In genomic region chr1:236287356-236287755, GRCh38 we compare ENCODE assay signal across 23 cellular contexts.
"Had no signal": no experiment of that assay in that cellular context is flagged by ENCODE, and none has a peak within 500 bp of the region (broad histone marks: within the 10 kb centered on the region; RNA-seq: fewer than 3 reads in every experiment).

No MANE protein-coding gene starts in this region.

- H3K36me3 Mint-ChIP-seq: activated naive CD4-positive, alpha-beta T cell treated with anti-CD3 and anti-CD28 coated beads, Interleukin-2, amount 50 U/mL, for 24 hours; activated naive CD8-positive, alpha-beta T cell treated with anti-CD3 and anti-CD28 coated beads, Interleukin-2, amount 10 ng/mL, durations not matched to agents 7 days and 5 days had no signal

- H3K27me3 Mint-ChIP-seq: activated naive CD4-positive, alpha-beta T cell treated with anti-CD3 and anti-CD28 coated beads, Interleukin-2, amount 50 U/mL, for 24 hours; activated T-cell treated with anti-CD3 and anti-CD28 coated beads, Interleukin-2, amount 50 U/mL, for 24 hours had no signal

- H3K4me3 ChIP-seq: ascending aorta, body of pancreas, breast epithelium, SJSA1 had no signal

- H3K27ac ChIP-seq: ascending aorta, breast epithelium, SJSA1 had no signal

- H3K9me3 Mint-ChIP-seq: activated CD4-positive, alpha-beta T cell treated with anti-CD3 and anti-CD28 coated beads, Interleukin-2, amount 10 ng/mL, durations not matched to agents 24 days and 14 days; activated naive CD4-positive, alpha-beta T cell treated with anti-CD3 and anti-CD28 coated beads, Interleukin-2, amount 50 U/mL, for 24 hours; activated naive CD8-positive, alpha-beta T cell treated with anti-CD3 and anti-CD28 coated beads, Interleukin-2, amount 10 ng/mL, durations not matched to agents 7 days and 5 days; activated T-cell treated with anti-CD3 and anti-CD28 coated beads, Interleukin-2, amount 50 U/mL, for 24 hours; activated T-helper 2 cell treated with anti-CD3 and anti-CD28 coated beads, Interferon-gamma antibody, Interleukin-2, Interleukin-4, amounts not matched to agents 10 μg/mL and 5 μg/mL and 100 μg/mL, durations not matched to agents 14 hours and 24 hours and 36 hours had no signal

- ATAC-seq: activated CD8-positive, alpha-beta T cell treated with anti-CD3 and anti-CD28 coated beads, Interleukin-2, amount 10 ng/mL, durations not matched to agents 7 days and 5 days; body of pancreas; Panc1 had no signal

- H3K4me3 Mint-ChIP-seq: activated CD4-positive, alpha-beta T cell treated with anti-CD3 and anti-CD28 coated beads, Interleukin-2, amount 10 ng/mL, durations not matched to agents 24 days and 14 days; activated CD8-positive, alpha-beta T cell treated with anti-CD3 and anti-CD28 coated beads, Interleukin-2, amount 10 ng/mL, durations not matched to agents 7 days and 5 days; activated naive CD4-positive, alpha-beta T cell treated with anti-CD3 and anti-CD28 coated beads, Interleukin-2, amount 50 U/mL, for 24 hours; activated naive CD8-positive, alpha-beta T cell treated with anti-CD3 and anti-CD28 coated beads, Interleukin-2, amount 10 ng/mL, durations not matched to agents 7 days and 5 days; activated T-cell treated with anti-CD3 and anti-CD28 coated beads, Interleukin-2, amount 50 U/mL, for 24 hours had no signal

- DNase-seq: activated CD4-positive, alpha-beta T cell treated with anti-CD3 and anti-CD28 coated beads, Interleukin-2, amount 10 ng/mL, durations not matched to agents 24 days and 14 days; activated CD4-positive, alpha-beta T cell treated with anti-CD3 and anti-CD28 coated beads, Interleukin-2, amount 50 U/mL, for 4 hours; activated CD8-positive, alpha-beta T cell treated with anti-CD3 and anti-CD28 coated beads, Interleukin-2, amount 10 ng/mL, durations not matched to agents 7 days and 5 days; activated gamma-delta T cell; activated naive CD4-positive, alpha-beta T cell treated with Interleukin-2 at 50 U/mL for 16 hours; activated naive CD8-positive, alpha-beta T cell treated with anti-CD3 and anti-CD28 coated beads, Interleukin-2, amount 10 ng/mL, durations not matched to agents 7 days and 5 days; activated T-cell treated with anti-CD3 and anti-CD28 coated beads, Interleukin-2, amount 50 U/mL, for 24 hours; amygdala; NCI-H2107; NCI-H2171; NCI-H526 treated with DMSO at 0.1 percent for 48 hours; SHP77; SW 1271; T-helper 1 cell; T-helper 2 cell; T-helper 9 cell had no signal

- H3K27ac Mint-ChIP-seq: activated CD4-positive, alpha-beta T cell treated with anti-CD3 and anti-CD28 coated beads, Interleukin-2, amount 10 ng/mL, durations not matched to agents 24 days and 14 days; activated CD8-positive, alpha-beta T cell treated with anti-CD3 and anti-CD28 coated beads, Interleukin-2, amount 10 ng/mL, durations not matched to agents 7 days and 5 days; activated naive CD4-positive, alpha-beta T cell treated with anti-CD3 and anti-CD28 coated beads, Interleukin-2, amount 50 U/mL, for 24 hours; activated naive CD8-positive, alpha-beta T cell treated with anti-CD3 and anti-CD28 coated beads, Interleukin-2, amount 10 ng/mL, durations not matched to agents 7 days and 5 days; activated T-cell treated with anti-CD3 and anti-CD28 coated beads, Interleukin-2, amount 50 U/mL, for 24 hours; activated T-helper 2 cell treated with anti-CD3 and anti-CD28 coated beads, Interferon-gamma antibody, Interleukin-2, Interleukin-4, amounts not matched to agents 10 μg/mL and 5 μg/mL and 100 μg/mL, durations not matched to agents 14 hours and 24 hours and 36 hours had no signal

- H3K27me3 ChIP-seq: ascending aorta, body of pancreas, breast epithelium had no signal

- H3K9me3 ChIP-seq: ascending aorta, body of pancreas, breast epithelium, SJSA1 had no signal

- H3K36me3 ChIP-seq: ascending aorta, breast epithelium, SJSA1 had no signal

- H3K4me1 ChIP-seq: ascending aorta, breast epithelium had no signal
